ENCODE assay signal across 20 cellular contexts in the genomic region with DNA sequence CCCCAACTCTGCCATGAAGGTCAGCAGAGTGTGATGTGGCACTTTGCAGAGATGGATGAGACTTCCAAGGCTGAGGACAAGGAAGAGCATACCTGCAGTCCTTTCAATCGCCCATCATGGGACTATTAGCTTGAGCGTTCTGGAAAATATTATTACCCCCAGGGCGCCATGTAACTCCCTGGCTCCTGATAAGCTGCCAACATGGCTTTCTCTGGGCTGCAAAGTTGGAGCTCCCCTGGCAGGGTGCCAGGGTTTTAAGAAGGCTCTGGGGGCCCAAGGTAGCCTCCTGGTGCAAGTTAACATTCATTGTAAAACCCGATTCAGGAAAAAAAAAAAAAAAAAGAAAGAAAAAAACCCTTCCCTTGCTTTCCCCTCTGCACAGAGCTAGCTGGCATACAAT.
DNase-seq lines count a peak whose midpoint lies in the region; ATAC-seq, FAIRE-seq and TF ChIP-seq lines count a peak whose summit lies in the region.
"Had no signal": no experiment of that assay in that cellular context is flagged by ENCODE, and none has a peak within 500 bp of the region (broad histone marks: within the 10 kb centered on the region; RNA-seq: fewer than 3 reads in every experiment).

No MANE protein-coding gene starts in this region.

- no peak overlapping the region for H3K9ac ChIP-seq in K562 (ENCODE audit: insufficient read depth in 1 of 2, low read depth in 2 of 2, low read length in 2 of 2)

- DNase-seq in left ventricle myocardium inferior (no peak), Right ventricle myocardium inferior (ENCODE audit: missing footprints) (no peak), NCI-H2171 (lab: John Stamatoyannopoulos, UW) (peak; percentile 8), K562 (ENCODE audit: extremely low read depth in 1 of 4, low spot score in 3 of 4) (no peak), vagina (ENCODE audit: extremely low spot score in 2 of 2) (no peak), kidney tubule cell (ENCODE audit: low spot score) (no peak), EL (no peak), Kasumi-1 (lab: John Stamatoyannopoulos, UW) (no peak)
- DNase-seq: activated CD4-positive, alpha-beta T cell treated with anti-CD3 and anti-CD28 coated beads, Interleukin-2, amount 10 ng/mL, durations not matched to agents 24 days and 14 days; activated CD8-positive, alpha-beta memory T cell treated with anti-CD3 and anti-CD28 coated beads, Interleukin-2, amount 50 U/mL, for 48 hours; activated gamma-delta T cell; caudate nucleus; DMS53; erythroblast; KG1; NCI-H1417; NCI-H510A; Right ventricle myocardium superior; stimulated activated CD4-positive, alpha-beta T cell treated with anti-CD3 and anti-CD28 coated beads, Interleukin-4, amount 100 ng/mL, for 1 hour had no signal

- no peaks in the 10 kb centered on the region for H4K20me1 ChIP-seq in K562 (replicated peaks; ENCODE audit: control insufficient read depth, insufficient read depth, low read length)

- intact Hi-C loops in left ventricle myocardium inferior (cut with micrococcal nuclease), result no loop called here
- intact Hi-C loops in Right ventricle myocardium inferior (cut with DNase I), result no loop called here
- intact Hi-C loops in K562 (cut with micrococcal nuclease), result no loop called here
- intact Hi-C loops in vagina (cut with DNase I), result no loop called here

- no peak overlapping the region for H3K4me3 ChIP-seq in left ventricle myocardium inferior
- H3K4me3 ChIP-seq in K562, result no peak overlapping the region
- H3K4me3 ChIP-seq in vagina, result no peak overlapping the region
- H3K4me3 ChIP-seq: smooth muscle cell had no signal

- in situ Hi-C loops in K562 (cut with MboI), result no loop called here

- no peak for TF ChIP-seq POLR2A in K562 (conservative IDR thresholded peaks at IDR 0.05)
- TF ChIP-seq POLR2A in vagina (IDR thresholded peaks at IDR 0.05), result no peak

- BruUV-seq in K562 (replicated peaks; lab: Mats Ljungman, UMichigan), result no TSS peak

- 9% methylated on average over 4 of the region's 4 CpGs for WGBS in K562 (ENCODE audit: insufficient coverage, low coverage, missing lambda C conversion rate)

- no peaks in the 10 kb centered on the region for H3K27me3 ChIP-seq in left ventricle myocardium inferior (ENCODE audit: low read depth)
- no peaks in the 10 kb centered on the region for H3K27me3 ChIP-seq in K562 (ENCODE audit: control insufficient read depth in 2 of 2, insufficient read depth in 2 of 2, low read length in 2 of 2)
- H3K27me3 ChIP-seq in vagina, result no peaks in the 10 kb centered on the region

- TF ChIP-seq CTCF in left ventricle myocardium inferior (IDR thresholded peaks at IDR 0.05; ENCODE audit: borderline replicate concordance) (no peak), K562 (IDR thresholded peaks at IDR 0.05 in 2 of 3, conservative IDR thresholded peaks at IDR 0.05 in 1 of 3; ENCODE audit: insufficient read depth in 2 of 3, low read depth in 1 of 3, low read length in 3 of 3) (no peak), vagina (IDR thresholded peaks at IDR 0.05) (no peak)

- H3K4me2 ChIP-seq in K562 (ENCODE audit: insufficient read depth, low read length), result peak overlapping the region; percentile 16
- H3K4me2 ChIP-seq: smooth muscle cell had no signal

- H3K4me1 ChIP-seq in left ventricle myocardium inferior (peaks cover 78% of the 10 kb centered on the region), K562 (replicated peaks in 1 of 2; ENCODE audit: control insufficient read depth in 2 of 2, insufficient read depth in 2 of 2, low read length in 2 of 2) (no peaks in the 10 kb centered on the region; a peak in 2 of 5 replicates), vagina (peaks cover 84% of the 10 kb centered on the region)

- ATAC-seq in Right ventricle myocardium inferior (no peak), K562 (no peak; the same call in 2 of the 3 replicates)

- H3K9me3 ChIP-seq in left ventricle myocardium inferior (replicated peaks) (no peaks in the 10 kb centered on the region), K562 (replicated peaks; ENCODE audit: control insufficient read depth, insufficient read depth, low read depth, low read length) (no peaks in the 10 kb centered on the region), vagina (no peaks in the 10 kb centered on the region)

- TF ChIP-seq EP300 in K562 (IDR thresholded peaks at IDR 0.05; ENCODE audit: low read length), result no peak

- FAIRE-seq in K562 (lab: Jason Lieb, UNC), result no peak

- H2AFZ ChIP-seq in K562 (ENCODE audit: low read depth, low read length), result no peak overlapping the region

- H3K36me3 ChIP-seq in left ventricle myocardium inferior (no peaks in the 10 kb centered on the region), K562 (ENCODE audit: control insufficient read depth, insufficient read depth, low read length) (no peaks in the 10 kb centered on the region), vagina (no peaks in the 10 kb centered on the region)

- H3K9me1 ChIP-seq in K562 (ENCODE audit: control insufficient read depth, insufficient read depth, low read length), result no peaks in the 10 kb centered on the region

- H3K27ac ChIP-seq in left ventricle myocardium inferior (replicated peaks), result peak overlapping the region; percentile 84
- H3K27ac ChIP-seq in K562 (ENCODE audit: extremely low read depth, low read depth, low read length), result no peak overlapping the region
- peak overlapping the region; percentile 82 for H3K27ac ChIP-seq in vagina

- POLR2A ChIA-PET in K562 (lab: Yijun Ruan, JAX), result no interaction called here

- CTCF ChIA-PET in K562 (lab: Yijun Ruan, JAX; ENCODE audit: low intra/inter-chr PET ratio), result no interaction called here

- TF ChIP-seq RAD21 in K562 (CRISPR knock-in tag; conservative IDR thresholded peaks at IDR 0.05 in 1 of 2, IDR thresholded peaks at IDR 0.05 in 1 of 2), result no peak

- H3K79me2 ChIP-seq in K562 (ENCODE audit: control insufficient read depth, insufficient read depth, low read length), result no peaks in the 10 kb centered on the region

TF ChIP-seq in K562, 482 proteins besides CTCF, POLR2A, EP300 and RAD21:
- TF ChIP-seq PURB (CRISPR knock-in tag; IDR thresholded peaks at IDR 0.05; ENCODE audit: low read depth), result no peak
- TF ChIP-seq ZNF668 (CRISPR knock-in tag; IDR thresholded peaks at IDR 0.05), result no peak
- peak; percentile 87 for TF ChIP-seq NFIC (IDR thresholded peaks at IDR 0.05)
- no peak for TF ChIP-seq TBL1XR1 (IDR thresholded peaks at IDR 0.05; ENCODE audit: low read length in 2 of 2)
- no peak for TF ChIP-seq ZNF274 (IDR thresholded peaks at IDR 0.05; ENCODE audit: borderline replicate concordance, low read depth, low read length)
TF ChIP-seq in K562: peak in this region for 1.
